Comparison of ENCODE assay signal across 10 cellular contexts in the genomic region with DNA sequence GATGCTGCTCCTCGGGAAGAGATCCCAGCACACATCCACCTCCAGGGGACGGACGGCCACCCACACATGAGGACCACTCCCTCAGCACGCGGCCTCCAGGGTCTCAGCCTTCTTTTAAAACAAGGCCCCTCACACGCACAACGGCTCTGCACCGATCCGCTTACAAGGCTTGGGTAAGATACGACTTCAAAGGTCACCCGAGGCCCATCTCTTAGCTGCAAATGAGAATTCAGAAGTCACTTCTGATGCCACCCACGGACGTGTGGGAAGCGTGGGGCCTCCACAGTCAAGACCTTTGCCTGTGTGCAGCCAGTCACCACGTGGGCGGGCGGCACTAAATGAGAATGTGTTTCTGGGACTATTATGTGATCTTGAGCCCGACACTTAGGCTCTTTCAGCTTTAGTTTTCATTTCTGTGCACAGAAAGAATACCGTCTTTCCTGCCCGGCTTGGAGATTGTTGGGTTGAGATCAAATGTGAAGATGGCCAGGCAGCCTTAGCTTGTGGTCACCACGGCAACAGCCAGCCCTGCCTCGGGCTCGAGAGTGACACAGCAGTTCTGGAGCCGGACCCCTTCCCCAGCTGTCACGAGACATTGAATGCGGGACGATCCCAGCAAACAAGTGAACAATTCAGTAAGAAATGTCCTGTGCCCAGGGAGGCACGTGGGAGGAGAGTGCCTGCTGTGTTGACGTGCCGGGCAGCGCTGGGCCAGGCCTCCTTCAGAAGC.
DNase-seq lines count a peak whose midpoint lies in the region; ATAC-seq and TF ChIP-seq lines count a peak whose summit lies in the region.
"Had no signal": no experiment of that assay in that cellular context is flagged by ENCODE, and none has a peak within 500 bp of the region (broad histone marks: within the 10 kb centered on the region; RNA-seq: fewer than 3 reads in every experiment).

No MANE protein-coding gene starts in this region.

- intact Hi-C loops in activated CD4-positive, alpha-beta T cell treated with anti-CD3 and anti-CD28 coated beads for 36 hours (cut with DNase I, micrococcal nuclease) = no loop called here

- H3K36me3 Mint-ChIP-seq in activated CD4-positive, alpha-beta T cell treated with anti-CD3 and anti-CD28 coated beads for 36 hours (ENCODE audit: low read depth) = no peaks in the 10 kb centered on the region

- CTCF ChIA-PET in activated CD4-positive, alpha-beta T cell treated with anti-CD3 and anti-CD28 coated beads for 36 hours (lab: Charles Lee) = no interaction called here

- POLR2A ChIA-PET in activated CD4-positive, alpha-beta T cell treated with anti-CD3 and anti-CD28 coated beads for 36 hours (lab: Charles Lee) = interaction anchor here (1.0 kb wide), 1 partner anchor 187 kb away, joined by 3 read pairs; a partner anchor contains a TSS

- no peak overlapping the region for H3K4me3 ChIP-seq in upper lobe of left lung

- peak; percentile 79 for DNase-seq in activated CD4-positive, alpha-beta T cell treated with anti-CD3 and anti-CD28 coated beads for 36 hours
- no peak for DNase-seq in activated CD4-positive, alpha-beta T cell treated with anti-CD3 and anti-CD28 coated beads, Interleukin-2, amount 50 U/mL, for 1 hour
- DNase-seq in amygdala (lab: John Stamatoyannopoulos, UW) (peak in 44 of 56 donors; percentile 27 to 89 (median 57)), occipital lobe (lab: John Stamatoyannopoulos, UW) (peak; percentile 46), upper lobe of left lung (no peak), NCI-H345 treated with DMSO at 0.1 percent for 48 hours (lab: John Stamatoyannopoulos, UW; ENCODE audit: unreplicated experiment) (no peak), SIG-M5 treated with dmso at 0.1 percent for 504 hours (lab: John Stamatoyannopoulos, UW; ENCODE audit: unreplicated experiment) (no peak)
- peak; percentile 36 to 43 for DNase-seq in stimulated activated CD8-positive, alpha-beta memory T cell treated with anti-CD3 and anti-CD28 coated beads, Interleukin-2, amount 100 ng/mL, for 48 hours (ENCODE audit: low read depth in 2 of 2)
- DNase-seq: DMS79; naive thymus-derived CD8-positive, alpha-beta T cell had no signal

- H3K4me1 Mint-ChIP-seq in activated CD4-positive, alpha-beta T cell treated with anti-CD3 and anti-CD28 coated beads for 36 hours = peaks cover 17% of the 10 kb centered on the region

- H3K9me3 ChIP-seq in upper lobe of left lung = no peaks in the 10 kb centered on the region

- no peak overlapping the region for H3K27ac ChIP-seq in upper lobe of left lung

- peaks cover 12 to 16% (median 13%) of the 10 kb centered on the region in 4 donors for H3K4me1 ChIP-seq in upper lobe of left lung

- no peaks in the 10 kb centered on the region for H3K27me3 ChIP-seq in upper lobe of left lung

- H3K9me3 Mint-ChIP-seq in activated CD4-positive, alpha-beta T cell treated with anti-CD3 and anti-CD28 coated beads for 36 hours (ENCODE audit: low read depth) = no peaks in the 10 kb centered on the region
- H3K9me3 Mint-ChIP-seq: naive thymus-derived CD8-positive, alpha-beta T cell had no signal

- no peak for TF ChIP-seq POLR2A in upper lobe of left lung (IDR thresholded peaks at IDR 0.05)

- 92 to 93% methylated on average over 22 to 31 of the region's 31 CpGs for WGBS in upper lobe of left lung, 2 donors

- peak; percentile 56 for ATAC-seq in activated CD4-positive, alpha-beta T cell treated with anti-CD3 and anti-CD28 coated beads for 36 hours
- no peak for ATAC-seq in upper lobe of left lung (ENCODE audit: low FRiP score in 2 of 2)
- ATAC-seq: naive thymus-derived CD8-positive, alpha-beta T cell had no signal

- TF ChIP-seq EP300 in upper lobe of left lung (IDR thresholded peaks at IDR 0.05) = no peak

- TF ChIP-seq CTCF in upper lobe of left lung (IDR thresholded peaks at IDR 0.05) = no peak

- peak overlapping the region; percentile 37 for H3K27ac Mint-ChIP-seq in activated CD4-positive, alpha-beta T cell treated with anti-CD3 and anti-CD28 coated beads for 36 hours

- peaks cover 9 to 94% (median 53%) of the 10 kb centered on the region in 4 donors for H3K36me3 ChIP-seq in upper lobe of left lung

- H3K4me3 Mint-ChIP-seq in activated CD4-positive, alpha-beta T cell treated with anti-CD3 and anti-CD28 coated beads for 36 hours = no peak overlapping the region

- H3K27me3 Mint-ChIP-seq in activated CD4-positive, alpha-beta T cell treated with anti-CD3 and anti-CD28 coated beads for 36 hours = no peaks in the 10 kb centered on the region
- H3K27me3 Mint-ChIP-seq: naive thymus-derived CD8-positive, alpha-beta T cell had no signal

Comparison
In these comparisons a context has a peak if more than half of its experiments do, and no peak if none do; other contexts are left out.
1. DNase-seq: peak in activated CD4-positive, alpha-beta T cell treated with anti-CD3 and anti-CD28 coated beads for 36 hours (single experiment), amygdala (44 of 56), occipital lobe (single experiment) and stimulated activated CD8-positive, alpha-beta memory T cell treated with anti-CD3 and anti-CD28 coated beads, Interleukin-2, amount 100 ng/mL, for 48 hours (2 of 2); none in activated CD4-positive, alpha-beta T cell treated with anti-CD3 and anti-CD28 coated beads, Interleukin-2, amount 50 U/mL, for 1 hour (single experiment), upper lobe of left lung (0 of 2), NCI-H345 treated with DMSO at 0.1 percent for 48 hours (single experiment) and SIG-M5 treated with dmso at 0.1 percent for 504 hours (single experiment).